In genomic region chr6:75566137-75566767, GRCh38 we compare ENCODE assay signal across 25 cellular contexts.
"Had no signal": no experiment of that assay in that cellular context is flagged by ENCODE, and none has a peak within 500 bp of the region (broad histone marks: within the 10 kb centered on the region; RNA-seq: fewer than 3 reads in every experiment).

No MANE protein-coding gene starts in this region.

- ATAC-seq: natural killer cell; psoas muscle; right cardiac atrium; right lobe of liver; stimulated activated effector memory CD8-positive, alpha-beta T cell treated with anti-CD3 and anti-CD28 coated beads, Interleukin-12 subunit alpha, Interleukin-12 subunit beta, amount 100 ng/mL, for 72 hours; stimulated activated naive B cell treated with anti-CD40 and anti-IgM and Interleukin-4, amounts not matched to agents 10 μg/mL and 1 μg/mL and 100 μg/mL, for 72 hours had no signal

- H3K27me3 ChIP-seq: neural progenitor cell, ovary, right lobe of liver, sigmoid colon, stomach, thyroid gland, tibial nerve, upper lobe of left lung had no signal

- H3K36me3 ChIP-seq: neural progenitor cell, ovary, right lobe of liver, sigmoid colon, stomach, thoracic aorta, thyroid gland, tibial nerve, upper lobe of left lung had no signal

- H3K4me2 ChIP-seq: neural progenitor cell had no signal

- H3K4me1 ChIP-seq: neural progenitor cell, parathyroid adenoma, psoas muscle, right lobe of liver, sigmoid colon, stomach, thyroid gland, tibial nerve, upper lobe of left lung had no signal

- FAIRE-seq: urothelium cell line had no signal

- H2AFZ ChIP-seq: neural progenitor cell, parathyroid adenoma had no signal

- H3K9ac ChIP-seq: neural progenitor cell, parathyroid adenoma had no signal

- H3K4me3 ChIP-seq: neural progenitor cell, ovary, psoas muscle, right lobe of liver, sigmoid colon, stomach, thoracic aorta, thyroid gland, tibial nerve, upper lobe of left lung had no signal

- H3K79me2 ChIP-seq: parathyroid adenoma had no signal

- H3K27ac ChIP-seq: neural progenitor cell, ovary, parathyroid adenoma, psoas muscle, right lobe of liver, sigmoid colon, stomach, thoracic aorta, thyroid gland, tibial nerve, upper lobe of left lung had no signal

- H3K9me3 ChIP-seq: ovary, psoas muscle, right lobe of liver, sigmoid colon, thoracic aorta, thyroid gland had no signal

- DNase-seq: natural killer cell; occipital lobe; ovary; posterior cingulate gyrus; psoas muscle; right cardiac atrium; right lobe of liver; sigmoid colon; small intestine; stimulated activated CD4-positive, alpha-beta T cell treated with anti-CD3 and anti-CD28 coated beads, Interleukin-15, amount 100 ng/mL, for 24 hours; stimulated activated CD4-positive, alpha-beta T cell treated with anti-CD3 and anti-CD28 coated beads, Interleukin-2, amount 100 ng/mL, for 24 hours; stimulated activated CD4-positive, alpha-beta T cell treated with anti-CD3 and anti-CD28 coated beads, Interleukin-2, amount 100 ng/mL, for 48 hours; stimulated activated CD4-positive, alpha-beta T cell treated with anti-CD3 and anti-CD28 coated beads, Interleukin-4, amount 100 ng/mL, for 24 hours; stimulated activated naive B cell treated with anti-CD40 and anti-IgM and Interleukin-4, amounts not matched to agents 10 μg/mL and 1 μg/mL and 100 μg/mL, for 72 hours; stimulated activated naive CD4-positive, alpha-beta T cell treated with Interleukin-2 at 50 U/mL for 16 hours; stomach; thyroid gland; trophoblast cell; upper lobe of left lung had no signal
